In the genomic region with DNA sequence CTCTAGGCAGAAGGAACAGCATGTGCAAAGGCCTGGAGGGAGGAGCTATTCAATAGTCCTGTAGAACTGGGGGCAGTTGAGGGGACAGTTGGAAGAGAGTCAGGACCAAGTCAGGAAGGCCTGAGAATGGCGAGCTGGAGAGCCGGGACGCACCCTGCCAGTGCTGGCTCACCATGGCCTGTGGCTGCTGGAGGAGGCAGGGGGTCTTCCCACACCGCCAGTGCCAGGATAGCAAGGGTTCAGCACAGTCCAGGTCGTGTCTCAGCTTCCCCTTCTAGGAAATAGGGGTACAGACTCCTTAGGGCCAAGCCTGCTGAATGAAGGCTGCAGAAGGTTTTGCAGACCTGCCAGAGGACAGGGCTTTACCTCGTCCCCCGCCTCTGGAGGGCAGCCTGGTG, we compare ENCODE assay signal across 32 cellular contexts. TPM values are rescaled to one million over a fixed set of nuclear protein-coding genes. Genes with fewer than 3 reads are reported as not detected.
A peak's percentile ranks its signal among the peaks of the same experiment; 100 is the strongest.
DNase-seq lines count a peak whose midpoint lies in the region; ATAC-seq, FAIRE-seq and TF ChIP-seq lines count a peak whose summit lies in the region.
"Had no signal": no experiment of that assay in that cellular context is flagged by ENCODE, and none has a peak within 500 bp of the region (broad histone marks: within the 10 kb centered on the region; RNA-seq: fewer than 3 reads in every experiment).

No MANE protein-coding gene starts in this region.

- no peaks in the 10 kb centered on the region for H3K79me2 ChIP-seq in HepG2 (ENCODE audit: insufficient read depth, low read length)

- no TSS peak for BruUV-seq in HepG2 (replicated peaks; lab: Mats Ljungman, UMichigan)

- no peak overlapping the region for H3K9ac ChIP-seq in HepG2 (ENCODE audit: insufficient read depth, low read depth, low read length)

- TF ChIP-seq POLR2A in heart left ventricle (IDR thresholded peaks at IDR 0.05): no peak
- TF ChIP-seq POLR2A in HepG2 (IDR thresholded peaks at IDR 0.05; ENCODE audit: insufficient read depth in 1 of 2, low read depth in 2 of 2, low read length in 2 of 2): no peak

- DNase-seq in activated CD8-positive, alpha-beta memory T cell treated with anti-CD3 and anti-CD28 coated beads, Interleukin-2, amount 50 U/mL, for 4 hours: peak; percentile 4
- no peak for DNase-seq in activated CD8-positive, alpha-beta memory T cell treated with anti-CD3 and anti-CD28 coated beads for 24 hours
- DNase-seq in heart left ventricle (peak in 3 of 5 donors; percentile 15 to 42 (median 25)), right atrium auricular region (ENCODE audit: low spot score) (no peak), HepG2 (ENCODE audit: low spot score) (no peak), dedifferentiated amniotic fluid mesenchymal stem cell (ENCODE audit: extremely low spot score) (no peak)
- DNase-seq: 8988T; activated CD4-positive, alpha-beta T cell treated with anti-CD3 and anti-CD28 coated beads, Interleukin-2, amount 10 ng/mL, durations not matched to agents 7 days and 5 days; caudate nucleus; cortex of kidney; DMS79; KBM-7; kidney glomerular epithelial cell; mammary epithelial cell; natural killer cell; NCI-H1092 treated with DMSO at 0.1 percent for 48 hours; NCI-H187; NCI-H446 treated with DMSO at 0.1 percent for 48 hours; stimulated activated naive B cell treated with anti-CD40 and anti-IgM and Interleukin-4, amounts not matched to agents 10 μg/mL and 1 μg/mL and 100 μg/mL, for 72 hours; substantia nigra had no signal

- H4K20me1 ChIP-seq in HepG2 (ENCODE audit: insufficient read depth, low read length): no peaks in the 10 kb centered on the region

- H3K4me1 ChIP-seq in heart left ventricle: peaks cover 0 to 24% (median 0%) of the 10 kb centered on the region in 12 donors
- H3K4me1 ChIP-seq in right atrium auricular region: peaks cover 0 to 13% of the 10 kb centered on the region in 2 donors
- peaks cover 7% of the 10 kb centered on the region; the same call in 1 of the 2 replicates for H3K4me1 ChIP-seq in HepG2 (ENCODE audit: insufficient read depth, low read length)
- H3K4me1 ChIP-seq: SJSA1 had no signal

- no peak for TF ChIP-seq RAD21 in HepG2 (CRISPR knock-in tag; IDR thresholded peaks at IDR 0.05)

- FAIRE-seq in HepG2 (lab: Jason Lieb, UNC): no peak
- FAIRE-seq: G401.6, HTR-8/SVneo had no signal

- in situ Hi-C loops in HepG2 (cut with HindIII; ENCODE audit: extremely low pct_ligation_motif_present, low pct_unique_long_range_greater_than_20kb): no loop called here

- ATAC-seq in heart left ventricle: no peak
- ATAC-seq in HepG2: no peak
- no peak for ATAC-seq in HG02642 (IDR thresholded peaks at IDR 0.05; ENCODE audit: poor library complexity, unreplicated experiment)
- ATAC-seq in HG03439 (IDR thresholded peaks at IDR 0.05; ENCODE audit: unreplicated experiment): no peak
- ATAC-seq: esophagus mucosa; mucosa of descending colon; natural killer cell; stimulated activated naive B cell treated with anti-CD40 and anti-IgM and Interleukin-4, amounts not matched to agents 10 μg/mL and 1 μg/mL and 100 μg/mL, for 72 hours had no signal

- H3K36me3 ChIP-seq in heart left ventricle (peaks cover 0 to 23% (median 0%) of the 10 kb centered on the region in 9 donors), right atrium auricular region (no peaks in the 10 kb centered on the region), HepG2 (replicated peaks in 1 of 2; ENCODE audit: control insufficient read depth in 1 of 2, insufficient read depth in 2 of 2, low read length in 2 of 2) (no peaks in the 10 kb centered on the region)
- H3K36me3 ChIP-seq: SJSA1, upper lobe of left lung had no signal

- 86 to 96% (median 91%) methylated on average over 5 to 7 of the region's 7 CpGs for WGBS in heart left ventricle, 4 donors
- 93% methylated on average over 3 of the region's 7 CpGs for WGBS in HepG2 (ENCODE audit: low lambda C conversion rate)

- H3K9me3 ChIP-seq in heart left ventricle (no peaks in the 10 kb centered on the region), right atrium auricular region (no peaks in the 10 kb centered on the region), HepG2 (ENCODE audit: low read length) (no peaks in the 10 kb centered on the region)
- H3K9me3 ChIP-seq: mucosa of descending colon, SJSA1, upper lobe of left lung had no signal

- H3K4me3 ChIP-seq in heart left ventricle (no peak overlapping the region), right atrium auricular region (no peak overlapping the region), HepG2 (replicated peaks in 1 of 3; ENCODE audit: insufficient read depth in 1 of 3, low read depth in 2 of 3, low read length in 3 of 3) (no peak overlapping the region)
- H3K4me3 ChIP-seq: mucosa of descending colon, SJSA1, upper lobe of left lung had no signal

- CTCF ChIA-PET in HepG2 (lab: Yijun Ruan, JAX; ENCODE audit: low intra/inter-chr PET ratio, low total read pairs): no interaction called here

- H3K27ac ChIP-seq in heart left ventricle (no peak overlapping the region), right atrium auricular region (no peak overlapping the region), HepG2 (ENCODE audit: extremely low read length, insufficient read depth, low read length) (no peak overlapping the region)
- H3K27ac ChIP-seq: C4-2B, SJSA1, upper lobe of left lung had no signal

- no peak overlapping the region for H3K4me2 ChIP-seq in HepG2 (ENCODE audit: low read depth, low read length)

- intact Hi-C loops in heart left ventricle (cut with DNase I) (loop anchor here in 2 of 10 donors (10.0 kb wide), 3 partner anchors 56 to 116 kb away; no protein-coding TSS in a partner anchor), HepG2 (cut with micrococcal nuclease; ENCODE audit: unreplicated experiment) (no loop called here)

- POLR2A ChIA-PET in HepG2 (lab: Yijun Ruan, JAX): no interaction called here

- H3K27me3 ChIP-seq in heart left ventricle (no peaks in the 10 kb centered on the region), right atrium auricular region (no peaks in the 10 kb centered on the region), HepG2 (ENCODE audit: control insufficient read depth in 1 of 2, insufficient read depth in 2 of 2, low read length in 2 of 2) (peaks cover 5 to 41% of the 10 kb centered on the region in 2 experiments; a peak in 4 of 5 replicates)
- H3K27me3 ChIP-seq: SJSA1, upper lobe of left lung had no signal

- H2AFZ ChIP-seq in HepG2 (ENCODE audit: low read length): no peak overlapping the region

- no peak for TF ChIP-seq CTCF in heart left ventricle (IDR thresholded peaks at IDR 0.05)
- no peak for TF ChIP-seq CTCF in right atrium auricular region (IDR thresholded peaks at IDR 0.05)
- no peak for TF ChIP-seq CTCF in HepG2 (CRISPR knock-in tag; IDR thresholded peaks at IDR 0.05)

- TF ChIP-seq EP300 in HepG2 (IDR thresholded peaks at IDR 0.05; ENCODE audit: low read depth in 2 of 2, low read length in 2 of 2) (no peak), HepG2 (CRISPR knock-in tag; IDR thresholded peaks at IDR 0.05; ENCODE audit: borderline replicate concordance) (no peak)

TF ChIP-seq in HepG2, 621 proteins besides CTCF, POLR2A, EP300 and RAD21:
- TF ChIP-seq HNRNPLL (IDR thresholded peaks at IDR 0.05; ENCODE audit: low read depth, low read length, poor library complexity, severe bottlenecking): no peak
- TF ChIP-seq ZMYM3 (CRISPR knock-in tag; IDR thresholded peaks at IDR 0.05): peak; percentile 35; the same call in 1 of the 2 replicates

RNA-seq across cellular contexts. Expression of gene PODN, which starts 7.3 kb away (rescaled TPM):
- total RNA-seq in heart left ventricle (10 to 100 TPM in 8 of 9 donors, 1 to 10 TPM in 1; 5.9 to 61.8 (median 18.5) TPM), right atrium auricular region (10 to 100 TPM; 44.1 to 47.2 TPM), HepG2 (2016; rRNA removed; fragmentation: Illumina TruSeq; extraction: Trizol) (not detected in 2 replicates)
- polyA plus RNA-seq in heart left ventricle (1 to 10 TPM; 5.2 to 9.8 TPM), HepG2 (2011; rRNA removed) (0.10 and 0.13 TPM in 2 replicates)
- total RNA-seq in HepG2 (2016; cell fraction: cytosol; rRNA removed; fragmentation: Illumina TruSeq; extraction: Trizol; ENCODE audit: low read depth): not detected in 2 replicates
- not detected in 2 replicates for total RNA-seq in HepG2 (2016; cell fraction: insoluble cytoplasmic fraction; rRNA removed; fragmentation: Illumina TruSeq; extraction: Trizol)
- not detected in 2 replicates for total RNA-seq in HepG2 (2016; cell fraction: membrane; rRNA removed; fragmentation: Illumina TruSeq; extraction: Trizol)
- not detected in 2 replicates for total RNA-seq in HepG2 (2016; cell fraction: nucleus; rRNA removed; fragmentation: Illumina TruSeq; extraction: Trizol)
- polyA plus RNA-seq in HepG2 (2011; cell fraction: cytosol; rRNA removed): 0.03 TPM in 1 of 2 replicates, not detected in the other
- polyA plus RNA-seq in HepG2 (2011; cell fraction: nucleus; rRNA removed): 0.29 and 0.56 TPM in 2 replicates
- 0.38 and 0.40 TPM in 2 replicates for polyA plus RNA-seq in HepG2 (2012)
- not detected in 2 replicates for polyA plus RNA-seq in HepG2 (2016; cell fraction: cytosol; fragmentation: Illumina TruSeq; extraction: Trizol; ENCODE audit: low read depth)
- polyA plus RNA-seq in HepG2 (2016; cell fraction: insoluble cytoplasmic fraction; fragmentation: Illumina TruSeq; extraction: Trizol; ENCODE audit: low read depth): not detected in 2 replicates
- not detected in 2 replicates for polyA plus RNA-seq in HepG2 (2016; cell fraction: membrane; fragmentation: Illumina TruSeq; extraction: Trizol; ENCODE audit: low read depth)
- not detected in 2 replicates for polyA plus RNA-seq in HepG2 (2016; cell fraction: nucleus; fragmentation: Illumina TruSeq; extraction: Trizol; ENCODE audit: insufficient read depth, low read depth)
- polyA minus RNA-seq in HepG2 (2011; rRNA and poly(A)+ RNA removed; ENCODE audit: low replicate concordance): 0.10 TPM in 1 of 2 replicates, not detected in the other
- not detected in 2 replicates for polyA minus RNA-seq in HepG2 (2011; cell fraction: cytosol; rRNA and poly(A)+ RNA removed)
- polyA minus RNA-seq in HepG2 (2011; cell fraction: nucleus; rRNA and poly(A)+ RNA removed): 0.25 TPM in 1 of 2 replicates, not detected in the other
- total RNA-seq: activated CD4-positive, alpha-beta T cell treated with anti-CD3 and anti-CD28 coated beads, Interleukin-2, amount 10 ng/mL, durations not matched to agents 7 days and 5 days; activated T-helper 2 cell treated with anti-CD3 and anti-CD28 coated beads, Interferon-gamma antibody, Interleukin-2, Interleukin-4, amounts not matched to agents 10 μg/mL and 5 μg/mL and 100 μg/mL, durations not matched to agents 14 hours and 24 hours and 36 hours; M059J; mammary epithelial cell; T-helper 1 cell treated with Interleukin-12 subunit alpha and Interleukin-12 subunit beta and Interleukin-4 antibody, amounts not matched to agents 30 ng/mL and 1 ng/mL, for 36 hours had no signal
- polyA plus RNA-seq: mammary epithelial cell had no signal

Comparison
In these comparisons a context has a peak if more than half of its experiments do, and no peak if none do; other contexts are left out.
1. DNase-seq: peak in activated CD8-positive, alpha-beta memory T cell treated with anti-CD3 and anti-CD28 coated beads, Interleukin-2, amount 50 U/mL, for 4 hours (single experiment) and heart left ventricle (3 of 5); none in activated CD8-positive, alpha-beta memory T cell treated with anti-CD3 and anti-CD28 coated beads for 24 hours (single experiment), right atrium auricular region (single experiment), HepG2 (single experiment) and dedifferentiated amniotic fluid mesenchymal stem cell (single experiment).
2. RNA of gene PODN, which starts 7.3 kb away (total RNA-seq): 44.1 to 47.2 TPM in right atrium auricular region and 5.9 to 61.8 TPM in heart left ventricle; not detected in HepG2; every median in the first group is over 4 times any median in the second.